16 cellular contexts compared by ENCODE assay signal in the genomic region with DNA sequence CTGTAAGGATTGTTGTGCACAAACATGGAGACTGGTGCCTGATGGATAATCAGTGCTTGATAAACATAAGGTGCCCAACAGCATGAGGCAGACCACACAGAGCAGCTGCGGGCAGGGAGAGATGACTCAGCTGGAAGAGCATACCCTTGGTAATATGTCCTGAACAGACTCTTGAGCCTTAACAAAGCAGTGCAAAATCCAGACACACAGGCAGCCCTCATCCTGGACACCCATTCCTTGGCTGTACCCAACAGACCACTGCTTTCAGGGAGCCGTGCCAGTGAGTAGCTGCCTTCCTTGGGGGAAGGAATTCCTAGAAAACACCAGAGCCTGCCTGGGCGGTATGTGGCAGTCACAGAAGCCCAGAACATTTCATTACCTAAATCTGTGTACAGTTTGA.
A peak's percentile ranks its signal among the peaks of the same experiment; 100 is the strongest.
DNase-seq lines count a peak whose midpoint lies in the region; TF ChIP-seq lines count a peak whose summit lies in the region.
"Had no signal": no experiment of that assay in that cellular context is flagged by ENCODE, and none has a peak within 500 bp of the region (broad histone marks: within the 10 kb centered on the region; RNA-seq: fewer than 3 reads in every experiment).

No MANE protein-coding gene starts in this region.

- CTCF ChIA-PET in Caco-2 (lab: Charles Lee) = no interaction called here

- H3K9me3 Mint-ChIP-seq in endodermal cell (peaks cover 37% of the 10 kb centered on the region), CD14-positive monocyte (peaks cover 2 to 10% (median 4%) of the 10 kb centered on the region in 7 donors), Caco-2 (ENCODE audit: unreplicated experiment) (no peaks in the 10 kb centered on the region)
- H3K9me3 Mint-ChIP-seq: stimulated activated naive CD8-positive, alpha-beta T cell treated with anti-CD3 and anti-CD28 coated beads, Interleukin-15, Interleukin-2, amounts not matched to agents 100 ng/mL and 50 ng/mL, for 24 hours had no signal

- intact Hi-C loops in CD14-positive monocyte (cut with micrococcal nuclease) = no loop called here
- intact Hi-C loops in Caco-2 (cut with micrococcal nuclease; ENCODE audit: unreplicated experiment) = no loop called here

- H3K27me3 ChIP-seq in MG63 = peaks cover 1% of the 10 kb centered on the region
- no peaks in the 10 kb centered on the region for H3K27me3 ChIP-seq in endodermal cell (ENCODE audit: control insufficient read depth, insufficient read depth, low read length, poor library complexity, severe bottlenecking)
- H3K27me3 ChIP-seq in Caco-2 (replicated peaks; ENCODE audit: control insufficient read depth, insufficient read depth, low read length) = no peaks in the 10 kb centered on the region

- H3K4me1 Mint-ChIP-seq in endodermal cell = peaks cover 13% of the 10 kb centered on the region
- no peaks in the 10 kb centered on the region for H3K4me1 Mint-ChIP-seq in CD14-positive monocyte
- H3K4me1 Mint-ChIP-seq in Caco-2 (ENCODE audit: low read depth, unreplicated experiment) = no peaks in the 10 kb centered on the region
- H3K4me1 Mint-ChIP-seq: activated CD4-positive, alpha-beta T cell treated with anti-CD3 and anti-CD28 coated beads for 36 hours had no signal

- H3K4me3 ChIP-seq in MG63 (no peak overlapping the region), astrocyte of the spinal cord (ENCODE audit: low read depth, low read length) (no peak overlapping the region), endodermal cell (ENCODE audit: low read length) (no peak overlapping the region), Caco-2 (ENCODE audit: low read depth, low read length) (no peak overlapping the region)
- H3K4me3 ChIP-seq: coronary artery had no signal

- no TSS peak for BruUV-seq in Caco-2 (replicated peaks; lab: Mats Ljungman, UMichigan)

- no peak overlapping the region for H3K4me3 Mint-ChIP-seq in endodermal cell
- H3K4me3 Mint-ChIP-seq in CD14-positive monocyte = no peak overlapping the region
- no peak overlapping the region for H3K4me3 Mint-ChIP-seq in Caco-2 (ENCODE audit: unreplicated experiment)
- H3K4me3 Mint-ChIP-seq: activated CD4-positive, alpha-beta T cell treated with anti-CD3 and anti-CD28 coated beads for 36 hours; nephron; stimulated activated naive CD8-positive, alpha-beta T cell treated with anti-CD3 and anti-CD28 coated beads, Interleukin-15, Interleukin-2, amounts not matched to agents 100 ng/mL and 50 ng/mL, for 24 hours had no signal

- H3K27ac Mint-ChIP-seq in endodermal cell (no peak overlapping the region), CD14-positive monocyte (no peak overlapping the region), Caco-2 (ENCODE audit: unreplicated experiment) (no peak overlapping the region)
- H3K27ac Mint-ChIP-seq: activated CD4-positive, alpha-beta T cell treated with anti-CD3 and anti-CD28 coated beads for 36 hours; nephron; stimulated activated naive CD8-positive, alpha-beta T cell treated with anti-CD3 and anti-CD28 coated beads, Interleukin-15, Interleukin-2, amounts not matched to agents 100 ng/mL and 50 ng/mL, for 24 hours had no signal

- no peak overlapping the region for H3K9ac ChIP-seq in endodermal cell (ENCODE audit: extremely low read depth, low read length, poor library complexity, severe bottlenecking)

- in situ Hi-C loops in astrocyte of the spinal cord (cut with HindIII; ENCODE audit: low sequenced_read_pairs) = no loop called here

- H3K27ac ChIP-seq in endodermal cell (ENCODE audit: low read depth, low read length) = no peak overlapping the region
- H3K27ac ChIP-seq: coronary artery had no signal

- H3K36me3 ChIP-seq in MG63 (no peaks in the 10 kb centered on the region), endodermal cell (ENCODE audit: control insufficient read depth, insufficient read depth, low read length) (no peaks in the 10 kb centered on the region), Caco-2 (ENCODE audit: control insufficient read depth, insufficient read depth, low read length) (no peaks in the 10 kb centered on the region)

- TF ChIP-seq CTCF in astrocyte of the spinal cord (IDR thresholded peaks at IDR 0.05; ENCODE audit: low read depth, low read length) (no peak), endodermal cell (conservative IDR thresholded peaks at IDR 0.05) (no peak), CD14-positive monocyte (IDR thresholded peaks at IDR 0.05) (no peak), Caco-2 (IDR thresholded peaks at IDR 0.05; ENCODE audit: insufficient read depth in 1 of 2, low read depth in 1 of 2, low read length in 1 of 2, severe bottlenecking in 1 of 2, unreplicated experiment in 1 of 2) (no peak)

- H3K9me3 ChIP-seq in MG63 (no peaks in the 10 kb centered on the region; the same call in 1 of the 2 replicates), endodermal cell (ENCODE audit: control insufficient read depth, low read length) (peaks cover 29% of the 10 kb centered on the region), Caco-2 (no peaks in the 10 kb centered on the region)

- POLR2A ChIA-PET in Caco-2 (lab: Charles Lee) = no interaction called here

- H3K27me3 Mint-ChIP-seq in endodermal cell (ENCODE audit: insufficient read depth) = peaks cover 15% of the 10 kb centered on the region
- H3K27me3 Mint-ChIP-seq in CD14-positive monocyte (ENCODE audit: low read depth in 3 of 3) = peaks cover 0 to 2% (median 1%) of the 10 kb centered on the region in 3 donors
- H3K27me3 Mint-ChIP-seq in Caco-2 (ENCODE audit: insufficient read depth, unreplicated experiment) = peaks cover 5% of the 10 kb centered on the region

- peaks cover 8% of the 10 kb centered on the region for H3K4me1 ChIP-seq in endodermal cell (ENCODE audit: control insufficient read depth, insufficient read depth, low read length)
- H3K4me1 ChIP-seq in Caco-2 = no peaks in the 10 kb centered on the region

- 90 to 100% methylated on average over 1 to 3 of the region's 3 CpGs for WGBS in endodermal cell (ENCODE audit: insufficient coverage in 1 of 2, insufficient read length in 1 of 2), 2 experiments

- H3K36me3 Mint-ChIP-seq in endodermal cell (ENCODE audit: low read depth) (no peaks in the 10 kb centered on the region), CD14-positive monocyte (no peaks in the 10 kb centered on the region), Caco-2 (ENCODE audit: insufficient read depth, unreplicated experiment) (no peaks in the 10 kb centered on the region)

- DNase-seq in A172 (ENCODE audit: low spot score) (peak; percentile 66), MG63 (peak; percentile 92), astrocyte of the spinal cord (ENCODE audit: low read depth, low spot score) (peak; percentile 22), mucosa of gallbladder (ENCODE audit: low spot score) (peak; percentile 43), endodermal cell (no peak), NCI-H1930 (lab: John Stamatoyannopoulos, UW) (no peak), CD14-positive monocyte (ENCODE audit: low spot score) (no peak), Caco-2 (no peak)
- DNase-seq: activated CD4-positive, alpha-beta T cell treated with anti-CD3 and anti-CD28 coated beads for 36 hours; activated CD8-positive, alpha-beta memory T cell treated with anti-CD3 and anti-CD28 coated beads, Interleukin-2, amount 50 U/mL, for 4 hours; aorta; Calu3; NCI-H1694 treated with DMSO at 0.1 percent for 48 hours had no signal

Comparison
In these comparisons a context has a peak if more than half of its experiments do, and no peak if none do; other contexts are left out.
1. DNase-seq: peak in A172 (single experiment), MG63 (single experiment), astrocyte of the spinal cord (single experiment) and mucosa of gallbladder (single experiment); none in endodermal cell (single experiment), NCI-H1930 (0 of 2), CD14-positive monocyte (single experiment) and Caco-2 (0 of 2).